14 cellular contexts compared by ENCODE assay signal in genomic region chr3:63977893-63978292, GRCh38. TPM values are rescaled to one million over a fixed set of nuclear protein-coding genes. Genes with fewer than 3 reads are reported as not detected.
DNase-seq lines count a peak whose midpoint lies in the region; ATAC-seq lines count a peak whose summit lies in the region.
"Had no signal": no experiment of that assay in that cellular context is flagged by ENCODE, and none has a peak within 500 bp of the region (broad histone marks: within the 10 kb centered on the region; RNA-seq: fewer than 3 reads in every experiment).

No MANE protein-coding gene starts in this region.

- peak overlapping the region in 6 of 7 donors; percentile 48 to 82 (median 76) for H3K4me3 Mint-ChIP-seq in CD8-positive, alpha-beta memory T cell
- peak overlapping the region; percentile 28 to 88 (median 80) for H3K4me3 Mint-ChIP-seq in naive thymus-derived CD8-positive, alpha-beta T cell

- H3K4me1 ChIP-seq in BLaER1, result peaks cover 23% of the 10 kb centered on the region
- peaks cover 93% of the 10 kb centered on the region for H3K4me1 ChIP-seq in CD8-positive, alpha-beta memory T cell (ENCODE audit: insufficient read depth, low read length)

- peak overlapping the region; percentile 58 to 95 (median 86) for H3K27ac Mint-ChIP-seq in CD8-positive, alpha-beta memory T cell
- H3K27ac Mint-ChIP-seq in naive thymus-derived CD8-positive, alpha-beta T cell, result peak overlapping the region; percentile 77 to 98 (median 94)

- no peak overlapping the region for H3K4me3 ChIP-seq in BLaER1
- peak overlapping the region; percentile 18 for H3K4me3 ChIP-seq in CD8-positive, alpha-beta memory T cell (ENCODE audit: low read length)
- H3K4me3 ChIP-seq: gastrocnemius medialis had no signal

- no peaks in the 10 kb centered on the region for H3K9me3 Mint-ChIP-seq in CD8-positive, alpha-beta memory T cell
- H3K9me3 Mint-ChIP-seq in naive thymus-derived CD8-positive, alpha-beta T cell, result no peaks in the 10 kb centered on the region

- H4K20me1 ChIP-seq in BLaER1, result peaks cover 73% of the 10 kb centered on the region

- H3K9me3 ChIP-seq in BLaER1, result no peaks in the 10 kb centered on the region
- H3K9me3 ChIP-seq in CD8-positive, alpha-beta memory T cell (ENCODE audit: low read length), result no peaks in the 10 kb centered on the region
- H3K9me3 ChIP-seq: gastrocnemius medialis had no signal

- H3K36me3 Mint-ChIP-seq in CD8-positive, alpha-beta memory T cell, result peaks cover 0 to 69% (median 17%) of the 10 kb centered on the region in 3 donors
- H3K36me3 Mint-ChIP-seq in naive thymus-derived CD8-positive, alpha-beta T cell, result peaks cover 0 to 54% (median 30%) of the 10 kb centered on the region in 3 donors

- no peak for DNase-seq in CD8-positive, alpha-beta memory T cell
- peak; percentile 62 for DNase-seq in amniotic epithelial cell (ENCODE audit: low read depth)
- no peak for DNase-seq in naive thymus-derived CD8-positive, alpha-beta T cell
- DNase-seq in NCI-H226, result no peak
- no peak for DNase-seq in left lobe of liver (ENCODE audit: low spot score)
- no peak for DNase-seq in NCI-H526 treated with DMSO at 0.1 percent for 48 hours (lab: John Stamatoyannopoulos, UW)
- DNase-seq: brain microvascular endothelial cell; effector CD8-positive, alpha-beta T cell; gastrocnemius medialis; MM.1S; NCI-H2171 treated with DMSO at 0.1 percent for 48 hours; retina; stimulated activated CD4-positive, alpha-beta T cell treated with anti-CD3 and anti-CD28 coated beads, Interleukin-1b, Interleukin-23, amount 100 ng/mL, for 48 hours had no signal

- H3K9ac ChIP-seq in BLaER1, result no peak overlapping the region

- peak in 1 of 2 donors; percentile 9 for ATAC-seq in naive thymus-derived CD8-positive, alpha-beta T cell
- no peak for ATAC-seq in left lobe of liver
- ATAC-seq: gastrocnemius medialis had no signal

- CTCF ChIA-PET in CD8-positive, alpha-beta memory T cell (lab: Charles Lee), result interaction anchor here (1.5 to 9.9 kb wide), 6 partner anchors 13 to 45 kb away, joined by 3 to 124 read pairs (median 14); partner anchors contain the start of gene PSMD6

- H3K27me3 ChIP-seq in BLaER1, result no peaks in the 10 kb centered on the region
- no peaks in the 10 kb centered on the region for H3K27me3 ChIP-seq in CD8-positive, alpha-beta memory T cell (ENCODE audit: insufficient read depth, low read length, poor library complexity, severe bottlenecking)
- H3K27me3 ChIP-seq: brain microvascular endothelial cell, gastrocnemius medialis had no signal

- H3K36me3 ChIP-seq in BLaER1, result peaks cover 57% of the 10 kb centered on the region
- H3K36me3 ChIP-seq in CD8-positive, alpha-beta memory T cell (ENCODE audit: insufficient read depth, low read length), result peaks cover 33% of the 10 kb centered on the region

- POLR2A ChIA-PET in CD8-positive, alpha-beta memory T cell (lab: Charles Lee), result interaction anchor here (2.4 to 4.5 kb wide), 2 partner anchors 10 to 66 kb away, joined by 6 to 34 read pairs; partner anchors contain the start of gene SCAANT1
- POLR2A ChIA-PET in naive thymus-derived CD8-positive, alpha-beta T cell (lab: Charles Lee), result interaction anchor here (0.7 to 10.0 kb wide), 4 partner anchors 10 to 16 kb away, joined by 3 to 146 read pairs (median 11); no protein-coding TSS in a partner anchor

- no peak overlapping the region for H3K27ac ChIP-seq in BLaER1
- no peak overlapping the region for H3K27ac ChIP-seq in CD8-positive, alpha-beta memory T cell (ENCODE audit: low read depth, low read length)

- H3K27me3 Mint-ChIP-seq in CD8-positive, alpha-beta memory T cell, result peaks cover 0 to 2% of the 10 kb centered on the region in 2 donors
- H3K27me3 Mint-ChIP-seq in naive thymus-derived CD8-positive, alpha-beta T cell, result no peaks in the 10 kb centered on the region

- peaks cover 93 to 100% (median 100%) of the 10 kb centered on the region in 3 donors for H3K4me1 Mint-ChIP-seq in CD8-positive, alpha-beta memory T cell
- H3K4me1 Mint-ChIP-seq in naive thymus-derived CD8-positive, alpha-beta T cell, result peaks cover 36 to 99% (median 94%) of the 10 kb centered on the region in 4 donors

- peak overlapping the region; percentile 53; the same call in 1 of the 2 replicates for H3K4me2 ChIP-seq in BLaER1

RNA-seq across cellular contexts. Expression of gene PSMD6, which starts 45.4 kb away (rescaled TPM):
- total RNA-seq in CD8-positive, alpha-beta memory T cell, result 100 to 1,000 TPM; 134 to 136 TPM
- polyA plus RNA-seq in CD8-positive, alpha-beta memory T cell, result 117 TPM
- total RNA-seq in naive thymus-derived CD8-positive, alpha-beta T cell, result 10 to 100 TPM; 76.8 to 82.9 TPM
- polyA plus RNA-seq in naive thymus-derived CD8-positive, alpha-beta T cell, result 100 to 1,000 TPM; 107 to 114 (median 110) TPM
- 31.8 TPM for total RNA-seq in left lobe of liver
